In genomic region chr11:128625316-128625715, GRCh38 we compare ENCODE assay signal across 11 cellular contexts. TPM values are rescaled to one million over a fixed set of nuclear protein-coding genes. Genes with fewer than 3 reads are reported as not detected.
DNase-seq lines count a peak whose midpoint lies in the region; ATAC-seq and TF ChIP-seq lines count a peak whose summit lies in the region.
"Had no signal": no experiment of that assay in that cellular context is flagged by ENCODE, and none has a peak within 500 bp of the region (broad histone marks: within the 10 kb centered on the region; RNA-seq: fewer than 3 reads in every experiment).

No MANE protein-coding gene starts in this region.

- no peaks in the 10 kb centered on the region for H3K27me3 Mint-ChIP-seq in activated T-cell treated with anti-CD3 and anti-CD28 coated beads, Interleukin-2, amount 50 U/mL, for 4 hours (ENCODE audit: low read depth)
- no peaks in the 10 kb centered on the region for H3K27me3 Mint-ChIP-seq in central memory CD8-positive, alpha-beta T cell
- H3K27me3 Mint-ChIP-seq in stimulated activated naive B cell treated with anti-CD40 and anti-IgM and Interleukin-4, amounts not matched to agents 10 μg/mL and 1 μg/mL and 100 μg/mL, for 72 hours = no peaks in the 10 kb centered on the region

- no peak for DNase-seq in activated T-cell treated with anti-CD3 and anti-CD28 coated beads, Interleukin-2, amount 50 U/mL, for 4 hours
- no peak for DNase-seq in activated T-cell treated with anti-CD3 and anti-CD28 coated beads for 4 hours
- peak; percentile 8 for DNase-seq in NOMO-1 treated with DMSO at 0.1 percent for 48 hours (lab: John Stamatoyannopoulos, UW; ENCODE audit: unreplicated experiment)
- no peak for DNase-seq in central memory CD8-positive, alpha-beta T cell (ENCODE audit: low spot score in 2 of 2)
- no peak for DNase-seq in stimulated activated naive B cell treated with anti-CD40 and anti-IgM and Interleukin-4, amounts not matched to agents 10 μg/mL and 1 μg/mL and 100 μg/mL, for 72 hours
- no peak for DNase-seq in kidney glomerular epithelial cell (lab: John Stamatoyannopoulos, UW)
- no peak for DNase-seq in mammary epithelial cell
- DNase-seq: GF-D8, head of caudate nucleus, left colon had no signal

- H3K27me3 ChIP-seq in mammary epithelial cell (ENCODE audit: insufficient read depth, low read length) = no peaks in the 10 kb centered on the region

- H3K4me1 ChIP-seq in mammary epithelial cell (ENCODE audit: insufficient read depth, low read length) = no peaks in the 10 kb centered on the region

- no peaks in the 10 kb centered on the region for H3K9me3 Mint-ChIP-seq in activated T-cell treated with anti-CD3 and anti-CD28 coated beads, Interleukin-2, amount 50 U/mL, for 4 hours
- no peaks in the 10 kb centered on the region for H3K9me3 Mint-ChIP-seq in central memory CD8-positive, alpha-beta T cell
- no peaks in the 10 kb centered on the region for H3K9me3 Mint-ChIP-seq in stimulated activated naive B cell treated with anti-CD40 and anti-IgM and Interleukin-4, amounts not matched to agents 10 μg/mL and 1 μg/mL and 100 μg/mL, for 72 hours

- TF ChIP-seq CTCF in mammary epithelial cell (conservative IDR thresholded peaks at IDR 0.05 in 1 of 2, IDR thresholded peaks at IDR 0.05 in 1 of 2; ENCODE audit: extremely low read depth in 1 of 2, insufficient read depth in 1 of 2, low read depth in 1 of 2, low read length in 2 of 2) = no peak

- peaks cover 98% of the 10 kb centered on the region for H3K4me1 Mint-ChIP-seq in activated T-cell treated with anti-CD3 and anti-CD28 coated beads, Interleukin-2, amount 50 U/mL, for 4 hours (ENCODE audit: low read depth)
- peaks cover 85% of the 10 kb centered on the region for H3K4me1 Mint-ChIP-seq in central memory CD8-positive, alpha-beta T cell
- peaks cover 72 to 100% of the 10 kb centered on the region in 2 donors for H3K4me1 Mint-ChIP-seq in stimulated activated naive B cell treated with anti-CD40 and anti-IgM and Interleukin-4, amounts not matched to agents 10 μg/mL and 1 μg/mL and 100 μg/mL, for 72 hours

- H3K36me3 Mint-ChIP-seq in activated T-cell treated with anti-CD3 and anti-CD28 coated beads, Interleukin-2, amount 50 U/mL, for 4 hours (ENCODE audit: insufficient read depth) = no peaks in the 10 kb centered on the region
- peaks cover 18% of the 10 kb centered on the region for H3K36me3 Mint-ChIP-seq in central memory CD8-positive, alpha-beta T cell (ENCODE audit: insufficient read depth)
- H3K36me3 Mint-ChIP-seq in stimulated activated naive B cell treated with anti-CD40 and anti-IgM and Interleukin-4, amounts not matched to agents 10 μg/mL and 1 μg/mL and 100 μg/mL, for 72 hours = peaks cover 0 to 2% of the 10 kb centered on the region in 2 donors

- ATAC-seq in activated T-cell treated with anti-CD3 and anti-CD28 coated beads, Interleukin-2, amount 50 U/mL, for 4 hours = no peak
- no peak for ATAC-seq in central memory CD8-positive, alpha-beta T cell (replicated peaks; ENCODE audit: extremely low read depth, poor library complexity, severe bottlenecking)
- ATAC-seq in stimulated activated naive B cell treated with anti-CD40 and anti-IgM and Interleukin-4, amounts not matched to agents 10 μg/mL and 1 μg/mL and 100 μg/mL, for 72 hours (replicated peaks) = no peak
- no peak for ATAC-seq in HG02970 (IDR thresholded peaks at IDR 0.05; ENCODE audit: low FRiP score, unreplicated experiment)
- ATAC-seq: left colon had no signal

- CTCF ChIA-PET in mammary epithelial cell (lab: Charles Lee; ENCODE audit: low non-redundant PET) = no interaction called here

- WGBS in mammary epithelial cell (ENCODE audit: low coverage, missing lambda C conversion rate) = 91% methylated on average over 8 of the region's 8 CpGs

- peak overlapping the region; percentile 24 for H3K4me3 Mint-ChIP-seq in activated T-cell treated with anti-CD3 and anti-CD28 coated beads, Interleukin-2, amount 50 U/mL, for 4 hours
- peak overlapping the region; percentile 70 for H3K4me3 Mint-ChIP-seq in central memory CD8-positive, alpha-beta T cell
- H3K4me3 Mint-ChIP-seq in stimulated activated naive B cell treated with anti-CD40 and anti-IgM and Interleukin-4, amounts not matched to agents 10 μg/mL and 1 μg/mL and 100 μg/mL, for 72 hours = peak overlapping the region; percentile 71 to 73

- no peaks in the 10 kb centered on the region for H4K20me1 ChIP-seq in mammary epithelial cell (ENCODE audit: insufficient read depth, low read length)

- H3K79me2 ChIP-seq in mammary epithelial cell (ENCODE audit: insufficient read depth, low read length) = no peaks in the 10 kb centered on the region

- dilution Hi-C loops in mammary epithelial cell (cut with HindIII; ENCODE audit: low sequenced_read_pairs) = loop anchor here (25.0 kb wide), 2 partner anchors 313 to 588 kb away; no protein-coding TSS in a partner anchor

- no peak overlapping the region for H3K4me3 ChIP-seq in mammary epithelial cell (replicated peaks in 1 of 3; ENCODE audit: insufficient read depth in 1 of 3, low read depth in 2 of 3, low read length in 3 of 3)

- no peaks in the 10 kb centered on the region for H3K36me3 ChIP-seq in mammary epithelial cell (ENCODE audit: insufficient read depth, low read length)

- no peak overlapping the region for H3K27ac ChIP-seq in mammary epithelial cell (ENCODE audit: insufficient read depth, low read depth, low read length)

- intact Hi-C loops in mammary epithelial cell (cut with micrococcal nuclease) = no loop called here

- H3K9ac ChIP-seq in mammary epithelial cell (ENCODE audit: insufficient read depth, low read length) = no peak overlapping the region

- no peak overlapping the region for H3K4me2 ChIP-seq in mammary epithelial cell (ENCODE audit: insufficient read depth, low read depth, low read length)

- H3K27ac Mint-ChIP-seq in central memory CD8-positive, alpha-beta T cell (ENCODE audit: low read depth) = peak overlapping the region; percentile 97
- peak overlapping the region; percentile 96 for H3K27ac Mint-ChIP-seq in stimulated activated naive B cell treated with anti-CD40 and anti-IgM and Interleukin-4, amounts not matched to agents 10 μg/mL and 1 μg/mL and 100 μg/mL, for 72 hours

- H3K9me3 ChIP-seq in mammary epithelial cell (replicated peaks; ENCODE audit: insufficient read depth, low read length) = no peaks in the 10 kb centered on the region

- in situ Hi-C loops in mammary epithelial cell (cut with MboI; ENCODE audit: low sequenced_read_pairs in 2 of 2) = loop anchor here (5.0 to 25.0 kb wide), 2 partner anchors 338 to 588 kb away; no protein-coding TSS in a partner anchor

- no peak overlapping the region for H2AFZ ChIP-seq in mammary epithelial cell (ENCODE audit: low read depth, low read length)

- no TSS peak for BruUV-seq in mammary epithelial cell (replicated peaks; lab: Mats Ljungman, UMichigan)

RNA-seq across cellular contexts. Expression of gene ETS1, which starts 38.0 kb away (rescaled TPM):
- 100 to 1,000 TPM; 246 to 299 (median 258) TPM for total RNA-seq in activated T-cell treated with anti-CD3 and anti-CD28 coated beads, Interleukin-2, amount 50 U/mL, for 4 hours
- 100 to 1,000 TPM in 1 of 2 donors, 10 to 100 TPM in 1; 53.0 to 115 TPM for total RNA-seq in mammary epithelial cell
- 40.7 TPM for polyA plus RNA-seq in mammary epithelial cell
- polyA minus RNA-seq in mammary epithelial cell = 71.6 TPM
